In the genomic region with DNA sequence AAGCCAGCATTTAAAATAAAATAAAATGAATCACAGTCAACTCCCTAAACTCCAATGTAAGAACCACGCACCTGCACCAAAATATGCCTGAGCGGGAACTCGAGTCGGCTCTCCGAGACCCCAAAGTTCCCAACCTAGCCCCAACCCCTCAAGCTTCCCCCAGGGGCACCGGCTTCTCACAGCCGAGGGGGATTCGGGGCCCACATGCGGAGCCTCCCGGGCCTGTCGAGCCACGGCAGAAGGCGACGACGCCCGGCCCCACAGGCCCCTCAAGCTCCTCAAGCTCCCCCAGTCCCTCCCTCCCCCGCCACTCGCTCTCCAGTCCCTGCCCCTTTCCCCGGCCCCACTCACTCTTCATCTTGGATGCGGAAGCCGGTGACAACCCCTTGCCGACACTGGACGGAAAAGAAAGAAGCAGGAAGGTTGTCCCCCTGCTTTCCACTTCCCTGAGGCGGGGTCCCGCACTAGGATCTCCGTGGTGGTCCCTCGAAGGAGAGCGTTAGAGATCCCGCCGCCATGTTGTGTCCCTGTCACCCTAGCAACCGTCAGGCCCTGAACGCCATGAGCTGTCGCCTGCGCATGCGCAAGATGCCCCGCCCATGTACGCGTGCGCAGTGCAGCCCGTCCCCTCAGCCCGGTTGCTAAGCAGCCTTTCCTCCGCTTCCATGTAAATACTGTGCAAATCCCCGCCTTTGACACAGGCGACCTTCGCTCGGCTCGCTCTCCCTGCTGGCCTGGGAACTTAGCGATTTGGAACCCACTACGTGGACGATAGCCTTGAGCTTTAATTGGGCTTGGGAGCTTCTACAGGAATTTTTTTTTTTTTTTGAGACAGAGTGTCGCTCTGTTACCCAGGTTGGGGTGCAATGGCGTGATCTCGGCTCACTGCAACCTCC, we compare ENCODE assay signal across 8 cellular contexts. TPM values are rescaled to one million over a fixed set of nuclear protein-coding genes. Genes with fewer than 3 reads are reported as not detected.
DNase-seq lines count a peak whose midpoint lies in the region; ATAC-seq and TF ChIP-seq lines count a peak whose summit lies in the region.

Gene MOK (minus strand): TSS at position 554 of the 896 bp plus-strand sequence. CDS start 196 bp downstream, at position 358.

- TF ChIP-seq CTCF in BJ (IDR thresholded peaks at IDR 0.05; ENCODE audit: insufficient read depth, low read depth, low read length) (no peak), coronary artery (IDR thresholded peaks at IDR 0.05) (no peak)

- ATAC-seq in GM19372 (IDR thresholded peaks at IDR 0.05; ENCODE audit: low read depth, unreplicated experiment) = peak; percentile 96
- ATAC-seq in HG03520 (IDR thresholded peaks at IDR 0.05; ENCODE audit: unreplicated experiment) = peak; percentile 85
- peak; percentile 97 for ATAC-seq in left colon

- peak within 1 kb of the TSS; percentile 87 for H3K27ac Mint-ChIP-seq in activated CD4-positive, alpha-beta T cell treated with anti-CD3 and anti-CD28 coated beads, Interleukin-2, amount 10 ng/mL, durations not matched to agents 7 days and 5 days

- POLR2A ChIA-PET in BJ (lab: Charles Lee) = no interaction called here
- POLR2A ChIA-PET in activated CD4-positive, alpha-beta T cell treated with anti-CD3 and anti-CD28 coated beads, Interleukin-2, amount 10 ng/mL, durations not matched to agents 7 days and 5 days (lab: Charles Lee) = interaction anchor here (0.7 kb wide), 1 partner anchor 334 kb away, joined by 3 read pairs; no protein-coding TSS in a partner anchor

- H3K9me3 Mint-ChIP-seq in activated CD4-positive, alpha-beta T cell treated with anti-CD3 and anti-CD28 coated beads, Interleukin-2, amount 10 ng/mL, durations not matched to agents 7 days and 5 days = no peaks in the 10 kb centered on the region

- peak within 1 kb of the TSS; percentile 96 for H3K4me3 Mint-ChIP-seq in activated CD4-positive, alpha-beta T cell treated with anti-CD3 and anti-CD28 coated beads, Interleukin-2, amount 10 ng/mL, durations not matched to agents 7 days and 5 days

- H3K4me3 ChIP-seq in BJ (ENCODE audit: low read depth, low read length) (peak within 1 kb of the TSS; percentile 62), coronary artery (peak within 1 kb of the TSS; percentile 84)

- peak; percentile 94 for DNase-seq in BJ (ENCODE audit: low read depth)
- peak; percentile 89 for DNase-seq in NCI-H526 treated with DMSO at 0.1 percent for 48 hours (lab: John Stamatoyannopoulos, UW)
- peak; percentile 97 for DNase-seq in activated CD4-positive, alpha-beta T cell treated with anti-CD3 and anti-CD28 coated beads, Interleukin-2, amount 10 ng/mL, durations not matched to agents 7 days and 5 days
- DNase-seq in coronary artery (ENCODE audit: low spot score) = peak; percentile 98
- peak; percentile 94 to 95 for DNase-seq in left colon
- DNase-seq in stimulated activated CD4-positive, alpha-beta T cell treated with anti-CD3 and anti-CD28 coated beads, Interleukin-1b, Interleukin-23, amount 100 ng/mL, for 4 hours (ENCODE audit: low read depth in 2 of 2) = peak; percentile 93 to 96

- no peaks in the 10 kb centered on the region for H3K36me3 ChIP-seq in BJ (ENCODE audit: control insufficient read depth, insufficient read depth, low read length)

- peak within 1 kb of the TSS; percentile 12 to 69 for H3K27ac ChIP-seq in coronary artery

- H3K36me3 Mint-ChIP-seq in activated CD4-positive, alpha-beta T cell treated with anti-CD3 and anti-CD28 coated beads, Interleukin-2, amount 10 ng/mL, durations not matched to agents 7 days and 5 days (ENCODE audit: low read depth) = no peaks in the 10 kb centered on the region

- no peaks in the 10 kb centered on the region for H3K27me3 ChIP-seq in BJ (ENCODE audit: control insufficient read depth, insufficient read depth, low read length)

- intact Hi-C loops in left colon (cut with DNase I, micrococcal nuclease) = no loop called here

- peaks cover 12% of the 10 kb centered on the region for H3K27me3 Mint-ChIP-seq in activated CD4-positive, alpha-beta T cell treated with anti-CD3 and anti-CD28 coated beads, Interleukin-2, amount 10 ng/mL, durations not matched to agents 7 days and 5 days

- CTCF ChIA-PET in BJ (lab: Yijun Ruan, JAX) = interaction anchor here (0.6 to 3.0 kb wide), 4 partner anchors 10 to 141 kb away, joined by 4 to 25 read pairs (median 11); no protein-coding TSS in a partner anchor
- CTCF ChIA-PET in activated CD4-positive, alpha-beta T cell treated with anti-CD3 and anti-CD28 coated beads, Interleukin-2, amount 10 ng/mL, durations not matched to agents 7 days and 5 days (lab: Charles Lee) = interaction anchor here (0.6 to 3.5 kb wide), 3 partner anchors 9 to 1149 kb away, joined by 3 to 34 read pairs (median 6); no protein-coding TSS in a partner anchor

- H3K4me1 Mint-ChIP-seq in activated CD4-positive, alpha-beta T cell treated with anti-CD3 and anti-CD28 coated beads, Interleukin-2, amount 10 ng/mL, durations not matched to agents 7 days and 5 days = peaks cover 17% of the 10 kb centered on the region

RNA-seq across cellular contexts. Expression of gene MOK, which starts in this region (rescaled TPM):
- 20.5 and 26.0 TPM in 2 replicates for polyA plus RNA-seq in BJ (2011; rRNA removed)
- polyA minus RNA-seq in BJ (2011; rRNA and poly(A)+ RNA removed) = 15.9 and 23.4 TPM in 2 replicates
- 1 to 10 TPM in 1 of 2 experiments, under 1 TPM in 1; 0.96 to 1.4 TPM for total RNA-seq in activated CD4-positive, alpha-beta T cell treated with anti-CD3 and anti-CD28 coated beads, Interleukin-2, amount 10 ng/mL, durations not matched to agents 7 days and 5 days
- total RNA-seq in left colon = 1 to 10 TPM; 4.7 to 5.9 TPM

Comparison
In these comparisons a context has a peak if more than half of its experiments do, and no peak if none do; other contexts are left out.
1. Peak in every context shown above with its lines: DNase-seq, ATAC-seq, H3K4me3 ChIP-seq and H3K27ac ChIP-seq.